ENCODE assay signal across 8 cellular contexts in genomic region chr9:6412572-6413364, GRCh38. TPM values are rescaled to one million over a fixed set of nuclear protein-coding genes. Genes with fewer than 3 reads are reported as not detected.
DNase-seq lines count a peak whose midpoint lies in the region; ATAC-seq and FAIRE-seq lines count a peak whose summit lies in the region.

TSS of gene UHRF2 (plus strand) at chr9:6413199. CDS start at chr9:6413491, 292 bp downstream.

- peaks cover 6% of the 10 kb centered on the region for H3K27me3 Mint-ChIP-seq in activated CD8-positive, alpha-beta memory T cell treated with anti-CD3 and anti-CD28 coated beads, Interleukin-2, amount 10 ng/mL, durations not matched to agents 7 days and 5 days

- peak; percentile 91 for DNase-seq in COLO829 (ENCODE audit: low spot score)
- DNase-seq in HTR-8/SVneo (ENCODE audit: insufficient read length, low spot score), result peak; percentile 96
- peak; percentile 91 for DNase-seq in NOMO-1 treated with dmso at 0.1 percent for 144 hours (lab: John Stamatoyannopoulos, UW; ENCODE audit: unreplicated experiment)
- DNase-seq in activated CD8-positive, alpha-beta memory T cell treated with anti-CD3 and anti-CD28 coated beads, Interleukin-2, amount 10 ng/mL, durations not matched to agents 7 days and 5 days, result peak; percentile 100
- peak; percentile 100 for DNase-seq in mesenteric fat pad (ENCODE audit: low spot score)
- peak; percentile 97 for DNase-seq in stimulated activated CD8-positive, alpha-beta memory T cell treated with anti-CD3 and anti-CD28 coated beads, Interleukin-15, amount 100 ng/mL, for 24 hours (ENCODE audit: low read depth)

- peak within 1 kb of the TSS; percentile 94 for H3K9ac ChIP-seq in endocrine pancreas (ENCODE audit: control insufficient read depth, insufficient read depth, low read length)

- H3K4me1 Mint-ChIP-seq in activated CD8-positive, alpha-beta memory T cell treated with anti-CD3 and anti-CD28 coated beads, Interleukin-2, amount 10 ng/mL, durations not matched to agents 7 days and 5 days, result peaks cover 33% of the 10 kb centered on the region

- FAIRE-seq in HTR-8/SVneo (lab: Jason Lieb, UNC), result no peak

- CTCF ChIA-PET in activated CD8-positive, alpha-beta memory T cell treated with anti-CD3 and anti-CD28 coated beads, Interleukin-2, amount 10 ng/mL, durations not matched to agents 7 days and 5 days (lab: Charles Lee), result interaction anchor here (1.0 to 6.3 kb wide), 7 partner anchors 10 to 784 kb away, joined by 3 to 41 read pairs (median 6); partner anchors contain the start of gene RIC1

- peaks cover 26% of the 10 kb centered on the region for H3K36me3 Mint-ChIP-seq in activated CD8-positive, alpha-beta memory T cell treated with anti-CD3 and anti-CD28 coated beads, Interleukin-2, amount 10 ng/mL, durations not matched to agents 7 days and 5 days

- no peaks in the 10 kb centered on the region for H3K27me3 ChIP-seq in endocrine pancreas (ENCODE audit: control insufficient read depth, insufficient read depth, low read length)

- peak; percentile 67 for ATAC-seq in GM21367 (IDR thresholded peaks at IDR 0.05; ENCODE audit: unreplicated experiment)
- ATAC-seq in activated CD8-positive, alpha-beta memory T cell treated with anti-CD3 and anti-CD28 coated beads, Interleukin-2, amount 10 ng/mL, durations not matched to agents 7 days and 5 days, result peak; percentile 88

- no peaks in the 10 kb centered on the region for H3K9me3 Mint-ChIP-seq in activated CD8-positive, alpha-beta memory T cell treated with anti-CD3 and anti-CD28 coated beads, Interleukin-2, amount 10 ng/mL, durations not matched to agents 7 days and 5 days (ENCODE audit: low read depth)

- H3K4me3 ChIP-seq in endocrine pancreas (ENCODE audit: control insufficient read depth, insufficient read depth, low read length), result peak within 1 kb of the TSS; percentile 84

- peaks cover 5% of the 10 kb centered on the region for H3K4me1 ChIP-seq in endocrine pancreas (ENCODE audit: control insufficient read depth, insufficient read depth, low read length)

- peak within 1 kb of the TSS; percentile 87 for H3K4me3 Mint-ChIP-seq in activated CD8-positive, alpha-beta memory T cell treated with anti-CD3 and anti-CD28 coated beads, Interleukin-2, amount 10 ng/mL, durations not matched to agents 7 days and 5 days

- H3K9me3 ChIP-seq in endocrine pancreas (ENCODE audit: control insufficient read depth, low read length), result no peaks in the 10 kb centered on the region

- no peaks in the 10 kb centered on the region for H3K36me3 ChIP-seq in endocrine pancreas (ENCODE audit: control insufficient read depth, insufficient read depth, low read length)

- peak within 1 kb of the TSS; percentile 95 for H3K27ac Mint-ChIP-seq in activated CD8-positive, alpha-beta memory T cell treated with anti-CD3 and anti-CD28 coated beads, Interleukin-2, amount 10 ng/mL, durations not matched to agents 7 days and 5 days

RNA-seq across cellular contexts. Expression of gene UHRF2, which starts in this region (rescaled TPM):
- total RNA-seq in activated CD8-positive, alpha-beta memory T cell treated with anti-CD3 and anti-CD28 coated beads, Interleukin-2, amount 10 ng/mL, durations not matched to agents 7 days and 5 days, result 10 to 100 TPM; 68.0 to 86.4 TPM
- total RNA-seq in mesenteric fat pad, result 33.6 TPM

Comparison
In these comparisons a context has a peak if more than half of its experiments do, and no peak if none do; other contexts are left out.
1. Peak in every context shown above with its lines: DNase-seq, ATAC-seq and H3K4me3 ChIP-seq.